26 cellular contexts compared by ENCODE assay signal in the genomic region with DNA sequence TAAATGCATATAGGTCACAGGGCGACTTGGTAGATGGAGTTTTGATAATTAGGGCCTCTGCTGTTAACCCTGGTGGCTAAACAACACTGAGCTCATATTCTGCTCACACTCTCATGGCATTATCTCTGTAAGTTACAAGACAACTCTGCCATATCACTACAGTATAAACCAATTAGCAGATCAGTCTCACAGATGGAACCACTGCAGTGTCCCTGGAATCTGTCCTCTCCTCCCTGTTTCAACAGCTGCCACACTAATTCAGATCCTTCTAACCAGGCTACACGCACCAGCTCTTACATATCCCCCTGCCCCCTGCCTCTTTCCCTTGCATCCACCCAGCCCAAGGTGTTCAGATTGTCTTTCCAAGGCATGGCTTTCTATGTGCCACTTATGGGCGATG.
"Had no signal": no experiment of that assay in that cellular context is flagged by ENCODE, and none has a peak within 500 bp of the region (broad histone marks: within the 10 kb centered on the region; RNA-seq: fewer than 3 reads in every experiment).

No MANE protein-coding gene starts in this region.

- H3K36me3 Mint-ChIP-seq: activated naive CD4-positive, alpha-beta T cell treated with anti-CD3 and anti-CD28 coated beads, Interleukin-2, amount 10 ng/mL, durations not matched to agents 7 days and 5 days; activated naive CD8-positive, alpha-beta T cell treated with anti-CD3 and anti-CD28 coated beads for 36 hours; T-cell had no signal

- H3K27me3 ChIP-seq: brain microvascular endothelial cell, cardiac muscle cell, SJSA1 had no signal

- H3K9me3 Mint-ChIP-seq: activated CD4-positive, alpha-beta memory T cell treated with anti-CD3 and anti-CD28 coated beads, Interleukin-2, amount 10 ng/mL, durations not matched to agents 7 days and 5 days; activated naive CD4-positive, alpha-beta T cell treated with anti-CD3 and anti-CD28 coated beads, Interleukin-2, amount 10 ng/mL, durations not matched to agents 7 days and 5 days; activated naive CD8-positive, alpha-beta T cell treated with anti-CD3 and anti-CD28 coated beads for 36 hours; activated T-helper 17 cell treated with anti-CD3 and anti-CD28 coated beads, Interleukin-2, amount 50 U/mL, for 72 hours; T-cell had no signal

- H3K4me1 ChIP-seq: SJSA1 had no signal

- DNase-seq: activated CD4-positive, alpha-beta memory T cell treated with anti-CD3 and anti-CD28 coated beads, Interleukin-2, amount 10 ng/mL, durations not matched to agents 7 days and 5 days; activated CD4-positive, alpha-beta T cell treated with anti-CD3 and anti-CD28 coated beads, Interleukin-2, amount 50 U/mL, for 1 hour; activated CD4-positive, CD25-positive, alpha-beta regulatory T cell; activated gamma-delta T cell; activated naive CD4-positive, alpha-beta T cell treated with anti-CD3 and anti-CD28 coated beads, Interleukin-2, amount 10 ng/mL, durations not matched to agents 7 days and 5 days; activated naive CD8-positive, alpha-beta T cell treated with anti-CD3 and anti-CD28 coated beads for 36 hours; activated T-cell treated with anti-CD3 and anti-CD28 coated beads for 4 hours; activated T-cell treated with anti-CD3 and anti-CD28 coated beads, Interleukin-2, amount 50 U/mL, for 48 hours; brain microvascular endothelial cell; KG1; NCI-H1048; NCI-H146; NCI-H2029; NCI-H2107; NCI-H446; NCI-H526; PC-3; SHP77; T-cell; T-helper 2 cell; T1000 had no signal

- H3K4me3 Mint-ChIP-seq: activated CD4-positive, alpha-beta memory T cell treated with anti-CD3 and anti-CD28 coated beads, Interleukin-2, amount 10 ng/mL, durations not matched to agents 7 days and 5 days; activated naive CD4-positive, alpha-beta T cell treated with anti-CD3 and anti-CD28 coated beads, Interleukin-2, amount 10 ng/mL, durations not matched to agents 7 days and 5 days; activated naive CD8-positive, alpha-beta T cell treated with anti-CD3 and anti-CD28 coated beads for 36 hours; activated T-helper 17 cell treated with anti-CD3 and anti-CD28 coated beads, Interleukin-2, amount 50 U/mL, for 72 hours; T-cell had no signal

- FAIRE-seq: RCC 7860, TTC549 had no signal

- H3K36me3 ChIP-seq: brain microvascular endothelial cell, cardiac muscle cell, SJSA1 had no signal

- H3K27ac Mint-ChIP-seq: activated CD4-positive, alpha-beta memory T cell treated with anti-CD3 and anti-CD28 coated beads, Interleukin-2, amount 10 ng/mL, durations not matched to agents 7 days and 5 days; activated naive CD4-positive, alpha-beta T cell treated with anti-CD3 and anti-CD28 coated beads, Interleukin-2, amount 10 ng/mL, durations not matched to agents 7 days and 5 days; activated naive CD8-positive, alpha-beta T cell treated with anti-CD3 and anti-CD28 coated beads for 36 hours; activated T-helper 17 cell treated with anti-CD3 and anti-CD28 coated beads, Interleukin-2, amount 50 U/mL, for 72 hours; T-cell had no signal

- H3K27ac ChIP-seq: brain microvascular endothelial cell, cardiac muscle cell, SJSA1 had no signal

- H3K4me1 Mint-ChIP-seq: activated CD4-positive, alpha-beta memory T cell treated with anti-CD3 and anti-CD28 coated beads, Interleukin-2, amount 10 ng/mL, durations not matched to agents 7 days and 5 days; activated naive CD4-positive, alpha-beta T cell treated with anti-CD3 and anti-CD28 coated beads, Interleukin-2, amount 10 ng/mL, durations not matched to agents 7 days and 5 days; activated naive CD8-positive, alpha-beta T cell treated with anti-CD3 and anti-CD28 coated beads for 36 hours; activated T-helper 17 cell treated with anti-CD3 and anti-CD28 coated beads, Interleukin-2, amount 50 U/mL, for 72 hours; T-cell had no signal

- H3K4me3 ChIP-seq: cardiac muscle cell, SJSA1 had no signal

- ATAC-seq: activated T-helper 17 cell treated with anti-CD3 and anti-CD28 coated beads, Interleukin-2, amount 50 U/mL, for 72 hours; PC-3; T-cell had no signal

- H3K9me3 ChIP-seq: SJSA1 had no signal
